Comparison of ENCODE assay signal across 15 cellular contexts in genomic region chrX:46551494-46552128, GRCh38. TPM values are rescaled to one million over a fixed set of nuclear protein-coding genes. Genes with fewer than 3 reads are reported as not detected.
DNase-seq lines count a peak whose midpoint lies in the region; ATAC-seq and TF ChIP-seq lines count a peak whose summit lies in the region.
"Had no signal": no experiment of that assay in that cellular context is flagged by ENCODE, and none has a peak within 500 bp of the region (broad histone marks: within the 10 kb centered on the region; RNA-seq: fewer than 3 reads in every experiment).

No MANE protein-coding gene starts in this region.

- H3K9ac ChIP-seq in trophoblast cell (ENCODE audit: low read length) (no peak overlapping the region), Karpas-422 (ENCODE audit: low read length) (no peak overlapping the region)

- H3K4me3 ChIP-seq in fibroblast of villous mesenchyme (ENCODE audit: low read depth, low read length) = no peak overlapping the region
- H3K4me3 ChIP-seq in trophoblast cell (ENCODE audit: low read depth, low read length) = no peak overlapping the region
- H3K4me3 ChIP-seq in Karpas-422 (ENCODE audit: low read length) = no peak overlapping the region
- H3K4me3 ChIP-seq: heart right ventricle, lung had no signal

- no peaks in the 10 kb centered on the region for H4K20me1 ChIP-seq in Karpas-422 (ENCODE audit: insufficient read depth, low read depth, low read length)

- ATAC-seq in SK-N-SH treated with all-trans-retinoic acid at 6 μM for 48 hours (peak; percentile 46), HG03571 (IDR thresholded peaks at IDR 0.05; ENCODE audit: unreplicated experiment) (no peak), GM19467 (IDR thresholded peaks at IDR 0.05; ENCODE audit: unreplicated experiment) (no peak)
- ATAC-seq: heart right ventricle; stimulated activated naive CD8-positive, alpha-beta T cell treated with anti-CD3 and anti-CD28 coated beads, Interleukin-15, amount 100 ng/mL, for 72 hours had no signal

- WGBS in trophoblast cell (ENCODE audit: extremely low coverage, insufficient coverage, insufficient read length) = no CpG with 5 or more reads among the region's 8 CpGs

- no peak overlapping the region for H3K14ac ChIP-seq in trophoblast cell (ENCODE audit: low read length)

- no peaks in the 10 kb centered on the region for H3K9me2 ChIP-seq in Karpas-422 (replicated peaks; ENCODE audit: insufficient read depth, low read length)

- H4K12ac ChIP-seq in trophoblast cell (ENCODE audit: low read depth, low read length) = no peak overlapping the region

- H2AFZ ChIP-seq in trophoblast cell (ENCODE audit: insufficient read depth, low read length, poor library complexity) (no peak overlapping the region), Karpas-422 (ENCODE audit: low read length) (no peak overlapping the region)

- H3K23ac ChIP-seq in trophoblast cell (ENCODE audit: low read length) = no peak overlapping the region

- DNase-seq in HCEC 1CT = peak; percentile 46
- peak; percentile 72 for DNase-seq in fibroblast of villous mesenchyme (ENCODE audit: low read depth)
- peak; percentile 62 to 80 for DNase-seq in trophoblast cell
- DNase-seq in Karpas-422 = no peak
- DNase-seq: activated effector memory CD4-positive, alpha-beta T cell treated with anti-CD3 and anti-CD28 coated beads, Interleukin-2, amount 50 U/mL, for 16 hours; CD4-positive, CD25-positive, alpha-beta regulatory T cell; heart right ventricle; NCI-H1048; stimulated activated naive CD8-positive, alpha-beta T cell treated with anti-CD3 and anti-CD28 coated beads, Interleukin-15, amount 100 ng/mL, for 72 hours; T1000 had no signal

- H2BK12ac ChIP-seq in trophoblast cell (ENCODE audit: low read length) = no peak overlapping the region

- no peak overlapping the region for H3K4ac ChIP-seq in trophoblast cell (ENCODE audit: low read depth, low read length)

- peaks cover 3% of the 10 kb centered on the region in 2 experiments for H3K4me1 ChIP-seq in trophoblast cell (ENCODE audit: control insufficient read depth in 1 of 2, insufficient read depth in 2 of 2, low read length in 2 of 2)
- peaks cover 2% of the 10 kb centered on the region for H3K4me1 ChIP-seq in Karpas-422 (ENCODE audit: low read length)

- H3K79me1 ChIP-seq in trophoblast cell (ENCODE audit: low read length) = peaks cover 2% of the 10 kb centered on the region

- no peak overlapping the region for H2AK5ac ChIP-seq in trophoblast cell (ENCODE audit: low read length)

- no peak overlapping the region for H4K91ac ChIP-seq in trophoblast cell (ENCODE audit: low read depth, low read length)

- no peak overlapping the region for H3K4me2 ChIP-seq in trophoblast cell (ENCODE audit: low read length)
- H3K4me2 ChIP-seq in Karpas-422 (ENCODE audit: low read depth, low read length, poor library complexity, severe bottlenecking) = no peak overlapping the region

- H4K8ac ChIP-seq in trophoblast cell (ENCODE audit: low read depth, low read length) = no peak overlapping the region

- H2BK5ac ChIP-seq in trophoblast cell (ENCODE audit: low read depth, low read length, poor library complexity) = no peak overlapping the region

- TF ChIP-seq CTCF in fibroblast of villous mesenchyme (IDR thresholded peaks at IDR 0.05; ENCODE audit: insufficient read depth, low read depth, low read length) = no peak

- H3K27me3 ChIP-seq in trophoblast cell (ENCODE audit: insufficient read depth, low read length) = no peaks in the 10 kb centered on the region
- no peaks in the 10 kb centered on the region for H3K27me3 ChIP-seq in Karpas-422 (ENCODE audit: low read length)
- H3K27me3 ChIP-seq: heart right ventricle, neutrophil had no signal

- H3K27ac ChIP-seq in trophoblast cell (ENCODE audit: low read depth, low read length) (peak overlapping the region; percentile 41), Karpas-422 (ENCODE audit: low read length) (no peak overlapping the region)
- H3K27ac ChIP-seq: heart right ventricle, neutrophil had no signal

- H2BK120ac ChIP-seq in trophoblast cell (ENCODE audit: insufficient read depth, low read length, poor library complexity) = no peak overlapping the region

- no peaks in the 10 kb centered on the region for H3K9me3 ChIP-seq in trophoblast cell (ENCODE audit: insufficient read depth, low read depth, low read length)
- no peaks in the 10 kb centered on the region for H3K9me3 ChIP-seq in Karpas-422 (ENCODE audit: low read length)
- H3K9me3 ChIP-seq: heart right ventricle, neutrophil had no signal

- no peaks in the 10 kb centered on the region for H3K79me2 ChIP-seq in trophoblast cell (ENCODE audit: control insufficient read depth, insufficient read depth, low read length, poor library complexity)
- H3K79me2 ChIP-seq in Karpas-422 (ENCODE audit: low read length) = peaks cover 4% of the 10 kb centered on the region

- H3K36me3 ChIP-seq in trophoblast cell (ENCODE audit: control insufficient read depth in 1 of 2, insufficient read depth in 2 of 2, low read length in 2 of 2) = peaks cover 2% of the 10 kb centered on the region in 2 experiments
- peaks cover 3% of the 10 kb centered on the region; the same call in 1 of the 2 replicates for H3K36me3 ChIP-seq in Karpas-422 (ENCODE audit: insufficient read depth, low read length)
- H3K36me3 ChIP-seq: neutrophil had no signal

- no peak overlapping the region for H3K18ac ChIP-seq in trophoblast cell (ENCODE audit: low read length)

TF ChIP-seq in SK-N-SH treated with all-trans-retinoic acid at 6 μM for 48 hours, 23 proteins besides CTCF, POLR2A, EP300 and RAD21:
- no peak for TF ChIP-seq BACH2 (CRISPR knock-in tag; IDR thresholded peaks at IDR 0.05; ENCODE audit: borderline replicate concordance)
- TF ChIP-seq CREB5 (CRISPR knock-in tag; IDR thresholded peaks at IDR 0.05; ENCODE audit: low read depth) = peak; percentile 71
- TF ChIP-seq GLIS3 (CRISPR knock-in tag; IDR thresholded peaks at IDR 0.05) = no peak
- TF ChIP-seq PATZ1 (CRISPR knock-in tag; IDR thresholded peaks at IDR 0.05; ENCODE audit: borderline replicate concordance) = no peak
- TF ChIP-seq ISL1 (CRISPR knock-in tag; IDR thresholded peaks at IDR 0.05) = peak; percentile 59
- 0 out of 2 replicates have a peak, but pooled peaks have one; percentile 38 for TF ChIP-seq ZFP3 (CRISPR knock-in tag; IDR thresholded peaks at IDR 0.05)
- TF ChIP-seq POU6F1 (CRISPR knock-in tag; IDR thresholded peaks at IDR 0.05; ENCODE audit: borderline replicate concordance, low read depth) = no peak
TF ChIP-seq in SK-N-SH treated with all-trans-retinoic acid at 6 μM for 48 hours: peak in this region for 3.

RNA-seq across cellular contexts. Expression of gene ZNF674, which starts 6.4 kb away (rescaled TPM):
- total RNA-seq in fibroblast of villous mesenchyme = 4.2 and 7.3 TPM in 2 replicates
- polyA plus RNA-seq in trophoblast cell (2013) = 2.6 and 2.7 TPM in 2 replicates
- 1.6 and 2.9 TPM in 2 replicates for total RNA-seq in Karpas-422 (2014; rRNA removed; shearing (Covaris generic); ENCODE audit: low replicate concordance)

RNA-seq across cellular contexts. Expression of gene CHST7, which starts 22.0 kb away (rescaled TPM):
- 10.0 and 13.8 TPM in 2 replicates for total RNA-seq in fibroblast of villous mesenchyme
- 1.8 and 2.2 TPM in 2 replicates for polyA plus RNA-seq in trophoblast cell (2013)
- total RNA-seq in Karpas-422 (2014; rRNA removed; shearing (Covaris generic); ENCODE audit: low replicate concordance) = 1.6 and 2.5 TPM in 2 replicates
